24 cellular contexts compared by ENCODE assay signal in genomic region chr13:98459171-98459681, GRCh38.
DNase-seq lines count a peak whose midpoint lies in the region; ATAC-seq and TF ChIP-seq lines count a peak whose summit lies in the region.
"Had no signal": no experiment of that assay in that cellular context is flagged by ENCODE, and none has a peak within 500 bp of the region (broad histone marks: within the 10 kb centered on the region; RNA-seq: fewer than 3 reads in every experiment).

No MANE protein-coding gene starts in this region.

- no peaks in the 10 kb centered on the region for H3K9me3 ChIP-seq in RWPE2 (ENCODE audit: severe bottlenecking)
- no peaks in the 10 kb centered on the region for H3K9me3 ChIP-seq in gastrocnemius medialis
- H3K9me3 ChIP-seq in Peyer's patch, result no peaks in the 10 kb centered on the region
- H3K9me3 ChIP-seq: transverse colon had no signal

- H3K9me3 Mint-ChIP-seq in activated naive CD8-positive, alpha-beta T cell treated with anti-CD3 and anti-CD28 coated beads, Interleukin-2, amount 50 U/mL, for 24 hours, result no peaks in the 10 kb centered on the region
- H3K9me3 Mint-ChIP-seq in activated naive CD8-positive, alpha-beta T cell treated with anti-CD3 and anti-CD28 coated beads for 36 hours, result no peaks in the 10 kb centered on the region
- H3K9me3 Mint-ChIP-seq in memory B cell, result no peaks in the 10 kb centered on the region

- peak overlapping the region; percentile 71 for H3K27ac Mint-ChIP-seq in activated naive CD8-positive, alpha-beta T cell treated with anti-CD3 and anti-CD28 coated beads, Interleukin-2, amount 50 U/mL, for 24 hours
- H3K27ac Mint-ChIP-seq in activated naive CD8-positive, alpha-beta T cell treated with anti-CD3 and anti-CD28 coated beads for 36 hours, result no peak overlapping the region
- H3K27ac Mint-ChIP-seq in memory B cell, result peak overlapping the region; percentile 60
- H3K27ac Mint-ChIP-seq: B cell had no signal

- H3K4me1 ChIP-seq in RWPE2 (ENCODE audit: insufficient read depth, poor library complexity, severe bottlenecking) (no peaks in the 10 kb centered on the region), gastrocnemius medialis (peaks cover 7 to 10% of the 10 kb centered on the region in 2 donors), Peyer's patch (no peaks in the 10 kb centered on the region)

- H3K36me3 Mint-ChIP-seq in activated naive CD8-positive, alpha-beta T cell treated with anti-CD3 and anti-CD28 coated beads, Interleukin-2, amount 50 U/mL, for 24 hours (ENCODE audit: low read depth), result peaks cover 46% of the 10 kb centered on the region
- peaks cover 24% of the 10 kb centered on the region for H3K36me3 Mint-ChIP-seq in activated naive CD8-positive, alpha-beta T cell treated with anti-CD3 and anti-CD28 coated beads for 36 hours
- H3K36me3 Mint-ChIP-seq in memory B cell, result peaks cover 39% of the 10 kb centered on the region

- TF ChIP-seq POLR2A in gastrocnemius medialis (IDR thresholded peaks at IDR 0.05) (no peak), Peyer's patch (IDR thresholded peaks at IDR 0.05) (no peak)

- TF ChIP-seq CTCF in RWPE2 (IDR thresholded peaks at IDR 0.05; ENCODE audit: poor library complexity, severe bottlenecking) (no peak), gastrocnemius medialis (IDR thresholded peaks at IDR 0.05 in 4 of 5, conservative IDR thresholded peaks at IDR 0.05 in 1 of 5) (no peak), Peyer's patch (IDR thresholded peaks at IDR 0.05) (no peak)

- intact Hi-C loops in gastrocnemius medialis (cut with DNase I; ENCODE audit: low total_unique reads), result no loop called here

- H3K27me3 ChIP-seq in RWPE2 (ENCODE audit: insufficient read depth, poor library complexity, severe bottlenecking) (no peaks in the 10 kb centered on the region), gastrocnemius medialis (no peaks in the 10 kb centered on the region), Peyer's patch (no peaks in the 10 kb centered on the region)
- H3K27me3 ChIP-seq: brain microvascular endothelial cell, transverse colon had no signal

- no peak overlapping the region for H3K27ac ChIP-seq in RWPE2 (ENCODE audit: poor library complexity, severe bottlenecking)
- H3K27ac ChIP-seq in gastrocnemius medialis, result peak overlapping the region in 3 of 4 donors; percentile 3 to 28 (median 22)
- H3K27ac ChIP-seq in Peyer's patch, result no peak overlapping the region
- H3K27ac ChIP-seq: brain microvascular endothelial cell, transverse colon had no signal

- no peak overlapping the region for H3K4me3 ChIP-seq in RWPE2 (ENCODE audit: severe bottlenecking)
- no peak overlapping the region for H3K4me3 ChIP-seq in gastrocnemius medialis
- H3K4me3 ChIP-seq in Peyer's patch, result no peak overlapping the region
- H3K4me3 ChIP-seq: skin epidermis, transverse colon had no signal

- DNase-seq in activated naive CD8-positive, alpha-beta T cell treated with anti-CD3 and anti-CD28 coated beads, Interleukin-2, amount 50 U/mL, for 24 hours, result no peak
- no peak for DNase-seq in activated naive CD8-positive, alpha-beta T cell treated with anti-CD3 and anti-CD28 coated beads for 36 hours
- DNase-seq in RWPE2 (ENCODE audit: low spot score) (peak; percentile 42), memory B cell (ENCODE audit: low spot score in 2 of 2) (no peak), gastrocnemius medialis (no peak), Peyer's patch (no peak), KBM-7 (no peak)
- DNase-seq: activated CD4-positive, alpha-beta T cell treated with anti-CD3 and anti-CD28 coated beads, Interleukin-2, amount 50 U/mL, for 4 hours; activated CD8-positive, alpha-beta memory T cell treated with anti-CD3 and anti-CD28 coated beads, Interleukin-2, amount 50 U/mL, for 48 hours; activated gamma-delta T cell; brain microvascular endothelial cell; HCEC 1CT; NCI-H1105; NCI-H2081; NCI-H2227 treated with DMSO at 0.1 percent for 48 hours; NCI-H526 treated with DMSO at 0.1 percent for 48 hours; nucleus accumbens; SW 1271; T1000; transverse colon had no signal

- H3K4me1 Mint-ChIP-seq in activated naive CD8-positive, alpha-beta T cell treated with anti-CD3 and anti-CD28 coated beads, Interleukin-2, amount 50 U/mL, for 24 hours, result peaks cover 4% of the 10 kb centered on the region
- peaks cover 11% of the 10 kb centered on the region for H3K4me1 Mint-ChIP-seq in activated naive CD8-positive, alpha-beta T cell treated with anti-CD3 and anti-CD28 coated beads for 36 hours
- H3K4me1 Mint-ChIP-seq in memory B cell, result peaks cover 7% of the 10 kb centered on the region
- H3K4me1 Mint-ChIP-seq: B cell had no signal

- H3K27me3 Mint-ChIP-seq in activated naive CD8-positive, alpha-beta T cell treated with anti-CD3 and anti-CD28 coated beads, Interleukin-2, amount 50 U/mL, for 24 hours, result no peaks in the 10 kb centered on the region
- H3K27me3 Mint-ChIP-seq in activated naive CD8-positive, alpha-beta T cell treated with anti-CD3 and anti-CD28 coated beads for 36 hours, result no peaks in the 10 kb centered on the region
- H3K27me3 Mint-ChIP-seq in memory B cell, result no peaks in the 10 kb centered on the region
- H3K27me3 Mint-ChIP-seq: B cell had no signal

- ATAC-seq in activated naive CD8-positive, alpha-beta T cell treated with anti-CD3 and anti-CD28 coated beads, Interleukin-2, amount 50 U/mL, for 24 hours, result no peak
- ATAC-seq in RWPE2 (ENCODE audit: low read depth) (no peak), memory B cell (ENCODE audit: low read depth) (no peak), gastrocnemius medialis (no peak), HG03025 (IDR thresholded peaks at IDR 0.05; ENCODE audit: low FRiP score, unreplicated experiment) (no peak)
- ATAC-seq: Panc1 had no signal

- no peak overlapping the region for H3K4me3 Mint-ChIP-seq in activated naive CD8-positive, alpha-beta T cell treated with anti-CD3 and anti-CD28 coated beads, Interleukin-2, amount 50 U/mL, for 24 hours
- H3K4me3 Mint-ChIP-seq in activated naive CD8-positive, alpha-beta T cell treated with anti-CD3 and anti-CD28 coated beads for 36 hours, result no peak overlapping the region
- H3K4me3 Mint-ChIP-seq in memory B cell, result no peak overlapping the region
- H3K4me3 Mint-ChIP-seq: B cell had no signal

- in situ Hi-C loops in gastrocnemius medialis (cut with MboI; ENCODE audit: low sequenced_read_pairs in 4 of 4) (no loop called here), KBM-7 (cut with MboI; ENCODE audit: low pct_unique_long_range_greater_than_20kb, low sequenced_read_pairs) (loop anchor here (25.0 kb wide), 1 partner anchor 203 kb away; no protein-coding TSS in a partner anchor)

- H3K36me3 ChIP-seq in RWPE2 (ENCODE audit: low read depth), result peaks cover 84% of the 10 kb centered on the region
- peaks cover 0 to 44% of the 10 kb centered on the region in 2 donors for H3K36me3 ChIP-seq in gastrocnemius medialis
- H3K36me3 ChIP-seq in Peyer's patch, result peaks cover 0 to 95% (median 0%) of the 10 kb centered on the region in 3 donors

Comparison
In these comparisons a context has a peak if more than half of its experiments do, and no peak if none do; other contexts are left out.
1. H3K27ac ChIP-seq: peak in gastrocnemius medialis (3 of 4); none in RWPE2 (single experiment) and Peyer's patch (0 of 4).